ENCODE assay signal across 11 cellular contexts in the genomic region with DNA sequence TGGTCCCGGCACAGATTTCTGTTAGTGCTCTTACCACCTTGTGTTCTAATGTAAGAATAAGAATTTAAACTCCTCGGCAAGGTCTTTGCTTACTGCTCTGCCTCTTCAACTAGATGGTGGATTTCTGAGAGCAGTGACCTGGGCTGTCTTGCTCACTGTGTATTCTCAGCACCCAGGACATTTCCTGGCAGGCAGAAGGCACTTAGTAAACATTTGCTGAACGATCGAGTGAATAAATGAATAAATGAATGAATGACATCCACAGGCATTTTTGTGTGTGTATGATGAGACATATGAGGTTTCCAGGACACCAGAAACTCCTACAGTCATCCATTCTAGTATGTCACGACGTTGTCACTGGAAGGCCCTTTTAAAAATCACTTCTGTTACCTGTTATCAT.
DNase-seq lines count a peak whose midpoint lies in the region; ATAC-seq, FAIRE-seq and TF ChIP-seq lines count a peak whose summit lies in the region.
"Had no signal": no experiment of that assay in that cellular context is flagged by ENCODE, and none has a peak within 500 bp of the region (broad histone marks: within the 10 kb centered on the region; RNA-seq: fewer than 3 reads in every experiment).

No MANE protein-coding gene starts in this region.

- H3K27me3 ChIP-seq in SK-N-SH (ENCODE audit: insufficient read depth) (no peaks in the 10 kb centered on the region), esophagus muscularis mucosa (no peaks in the 10 kb centered on the region), pancreas (no peaks in the 10 kb centered on the region), vagina (no peaks in the 10 kb centered on the region)

- H3F3A ChIP-seq in SK-N-SH (replicated peaks; ENCODE audit: insufficient read depth): peaks cover 12% of the 10 kb centered on the region

- TF ChIP-seq CTCF in SK-N-SH (IDR thresholded peaks at IDR 0.05) (no peak), esophagus muscularis mucosa (IDR thresholded peaks at IDR 0.05) (no peak), pancreas (IDR thresholded peaks at IDR 0.05) (no peak), vagina (IDR thresholded peaks at IDR 0.05) (no peak), GM13976 (IDR thresholded peaks at IDR 0.05; ENCODE audit: borderline replicate concordance, control extremely low read depth, extremely low read depth, insufficient read depth, missing control alignments) (no peak)

- DNase-seq in SK-N-SH: no peak
- DNase-seq in esophagus muscularis mucosa (ENCODE audit: extremely low spot score): no peak
- no peak for DNase-seq in pancreas
- DNase-seq in vagina (ENCODE audit: extremely low spot score in 2 of 2): no peak
- DNase-seq in anterior cingulate cortex (lab: John Stamatoyannopoulos, UW): no peak
- no peak for DNase-seq in GM13976 (ENCODE audit: low spot score)
- DNase-seq: effector memory CD8-positive, alpha-beta T cell; NCI-H2081 had no signal

- H3K4me1 ChIP-seq in SK-N-SH (ENCODE audit: control insufficient read depth in 1 of 2, insufficient read depth in 2 of 2, low read depth in 1 of 2, low read length in 1 of 2) (peaks cover 0 to 13% of the 10 kb centered on the region in 2 experiments; a peak in 2 of 4 replicates), esophagus muscularis mucosa (peaks cover 36 to 88% (median 79%) of the 10 kb centered on the region in 4 donors), pancreas (peaks cover 15 to 26% (median 21%) of the 10 kb centered on the region in 3 donors), vagina (peaks cover 23% of the 10 kb centered on the region)

- H4K20me1 ChIP-seq in SK-N-SH (ENCODE audit: insufficient read depth): no peaks in the 10 kb centered on the region

- no peaks in the 10 kb centered on the region for H3K36me3 ChIP-seq in SK-N-SH (replicated peaks in 1 of 2; ENCODE audit: control insufficient read depth in 1 of 2, insufficient read depth in 2 of 2, low read length in 1 of 2)
- no peaks in the 10 kb centered on the region for H3K36me3 ChIP-seq in esophagus muscularis mucosa
- no peaks in the 10 kb centered on the region for H3K36me3 ChIP-seq in pancreas
- H3K36me3 ChIP-seq in vagina: no peaks in the 10 kb centered on the region

- H3K4me3 ChIP-seq in SK-N-SH (ENCODE audit: low read depth in 2 of 2, low read length in 1 of 2) (no peak overlapping the region), esophagus muscularis mucosa (peak overlapping the region in 1 of 4 donors; percentile 1), pancreas (no peak overlapping the region), vagina (no peak overlapping the region)

- intact Hi-C loops in esophagus muscularis mucosa (cut with DNase I): loop anchor here (5.0 kb wide), 1 partner anchor 146 kb away; a partner anchor contains a TSS
- intact Hi-C loops in pancreas (cut with DNase I): no loop called here
- intact Hi-C loops in vagina (cut with DNase I): no loop called here

- in situ Hi-C loops in GM13976 (cut with MboI; ENCODE audit: low sequenced_read_pairs, unreplicated experiment): no loop called here

- H3K9me3 ChIP-seq in SK-N-SH (no peaks in the 10 kb centered on the region), esophagus muscularis mucosa (no peaks in the 10 kb centered on the region), pancreas (no peaks in the 10 kb centered on the region), vagina (no peaks in the 10 kb centered on the region)

- CTCF ChIA-PET in SK-N-SH (lab: Yijun Ruan, JAX): no interaction called here

- FAIRE-seq in pancreas (lab: Jason Lieb, UNC): no peak

- no peak for ATAC-seq in SK-N-SH treated with all-trans-retinoic acid at 6 μM for 48 hours
- ATAC-seq in pancreas: peak; percentile 27 to 39 (median 35)
- ATAC-seq in HG03460 (IDR thresholded peaks at IDR 0.05; ENCODE audit: unreplicated experiment): no peak
- ATAC-seq: effector memory CD8-positive, alpha-beta T cell had no signal

- no peak for TF ChIP-seq RAD21 in SK-N-SH (IDR thresholded peaks at IDR 0.05; ENCODE audit: low read length)

- H3K4me2 ChIP-seq in SK-N-SH: peak overlapping the region; percentile 49; the same call in 1 of the 2 replicates

- no peak overlapping the region for H2AFZ ChIP-seq in SK-N-SH (ENCODE audit: low read depth)

- H3K9ac ChIP-seq in SK-N-SH: no peak overlapping the region; the same call in 1 of the 2 replicates

- no peaks in the 10 kb centered on the region for H3K79me2 ChIP-seq in SK-N-SH (ENCODE audit: insufficient read depth)

- POLR2A ChIA-PET in SK-N-SH (lab: Yijun Ruan, JAX): no interaction called here

- WGBS in SK-N-SH (ENCODE audit: low lambda C conversion rate): 69% methylated on average over 6 of the region's 6 CpGs
- WGBS in esophagus muscularis mucosa: 62% methylated on average over 6 of the region's 6 CpGs
- 58% methylated on average over 6 of the region's 6 CpGs for WGBS in pancreas, 2 donors

- H3K27ac ChIP-seq in SK-N-SH (ENCODE audit: low read depth in 2 of 2, low read length in 1 of 2) (peak overlapping the region in 1 of 2 experiments; percentile 82; a peak in 2 of 4 replicates), esophagus muscularis mucosa (replicated peaks in 1 of 4) (peak overlapping the region; percentile 83 to 94 (median 94)), pancreas (peak overlapping the region in 3 of 4 donors; percentile 72 to 78 (median 75)), vagina (peak overlapping the region; percentile 74)
- H3K27ac ChIP-seq: 22Rv1 had no signal

- TF ChIP-seq POLR2A in esophagus muscularis mucosa (IDR thresholded peaks at IDR 0.05; ENCODE audit: low read depth): no peak
- no peak for TF ChIP-seq POLR2A in vagina (IDR thresholded peaks at IDR 0.05)

- H3K9me2 ChIP-seq in SK-N-SH: no peaks in the 10 kb centered on the region

- TF ChIP-seq EP300 in SK-N-SH (IDR thresholded peaks at IDR 0.05; ENCODE audit: borderline replicate concordance in 1 of 2, low read depth in 1 of 2, low read length in 1 of 2) (no peak), esophagus muscularis mucosa (IDR thresholded peaks at IDR 0.05) (peak; percentile 81)

TF ChIP-seq in SK-N-SH, 30 proteins besides CTCF, POLR2A, EP300 and RAD21 (continues in another document):
- no peak for TF ChIP-seq TCF12 (IDR thresholded peaks at IDR 0.05)
- no peak for TF ChIP-seq SMC3 (IDR thresholded peaks at IDR 0.05; ENCODE audit: low read depth, low read length)
- TF ChIP-seq TAF1 (IDR thresholded peaks at IDR 0.05; ENCODE audit: borderline replicate concordance, low read depth, low read length): no peak
- TF ChIP-seq RCOR1 (IDR thresholded peaks at IDR 0.05; ENCODE audit: low read length): no peak
- no peak for TF ChIP-seq CHD2 (IDR thresholded peaks at IDR 0.05; ENCODE audit: low read length, partially characterized antibody)
- no peak for TF ChIP-seq RFX5 (IDR thresholded peaks at IDR 0.05; ENCODE audit: low read length)
- no peak for TF ChIP-seq RXRA (IDR thresholded peaks at IDR 0.05; ENCODE audit: borderline replicate concordance, low read depth)

TF ChIP-seq in SK-N-SH treated with all-trans-retinoic acid at 6 μM for 48 hours, 23 proteins besides CTCF, POLR2A, EP300 and RAD21:
- TF ChIP-seq ZNF8 (CRISPR knock-in tag; IDR thresholded peaks at IDR 0.05): no peak
TF ChIP-seq in SK-N-SH treated with all-trans-retinoic acid at 6 μM for 48 hours: peak in this region for 0.

Comparison
In these comparisons a context has a peak if more than half of its experiments do, and no peak if none do; other contexts are left out.
1. ATAC-seq: peak in pancreas (4 of 4); none in SK-N-SH treated with all-trans-retinoic acid at 6 μM for 48 hours (single experiment) and HG03460 (single experiment).